9 cellular contexts compared by ENCODE assay signal in genomic region chr2:98664323-98664722, GRCh38. TPM values are rescaled to one million over a fixed set of nuclear protein-coding genes. Genes with fewer than 3 reads are reported as not detected.
A peak's percentile ranks its signal among the peaks of the same experiment; 100 is the strongest.
DNase-seq lines count a peak whose midpoint lies in the region; ATAC-seq and TF ChIP-seq lines count a peak whose summit lies in the region.
"Had no signal": no experiment of that assay in that cellular context is flagged by ENCODE, and none has a peak within 500 bp of the region (broad histone marks: within the 10 kb centered on the region; RNA-seq: fewer than 3 reads in every experiment).

No MANE protein-coding gene starts in this region.

- ATAC-seq in GM21737 (IDR thresholded peaks at IDR 0.05; ENCODE audit: unreplicated experiment) = no peak

- H3K9ac ChIP-seq in SK-N-MC (ENCODE audit: insufficient read length) = no peak overlapping the region
- H3K9ac ChIP-seq in adipocyte (ENCODE audit: low read length) = no peak overlapping the region
- H3K9ac ChIP-seq in trophoblast cell (ENCODE audit: low read length) = no peak overlapping the region

- H3K9me3 ChIP-seq in SK-N-MC (ENCODE audit: low read depth, low read length) (no peaks in the 10 kb centered on the region), adipocyte (ENCODE audit: control insufficient read depth, low read length) (peaks cover 7% of the 10 kb centered on the region), trophoblast cell (ENCODE audit: insufficient read depth, low read depth, low read length) (no peaks in the 10 kb centered on the region), prostate gland (no peaks in the 10 kb centered on the region), WERI-Rb-1 (ENCODE audit: severe bottlenecking) (no peaks in the 10 kb centered on the region)

- no peak overlapping the region for H4K8ac ChIP-seq in trophoblast cell (ENCODE audit: low read depth, low read length)

- H3K18ac ChIP-seq in trophoblast cell (ENCODE audit: low read length) = no peak overlapping the region

- WGBS in trophoblast cell (ENCODE audit: extremely low coverage, insufficient coverage, insufficient read length) = no CpG with 5 or more reads among the region's 3 CpGs
- 95% methylated on average over 3 of the region's 3 CpGs for WGBS in prostate gland

- H3K27ac ChIP-seq in SK-N-MC (peak overlapping the region; percentile 66; the same call in 1 of the 2 replicates), trophoblast cell (ENCODE audit: low read depth, low read length) (no peak overlapping the region), prostate gland (no peak overlapping the region), WERI-Rb-1 (no peak overlapping the region)

- no peak overlapping the region for H2BK12ac ChIP-seq in trophoblast cell (ENCODE audit: low read length)

- peaks cover 11% of the 10 kb centered on the region for H3K4me1 ChIP-seq in adipocyte (ENCODE audit: control insufficient read depth, insufficient read depth, low read length)
- no peaks in the 10 kb centered on the region for H3K4me1 ChIP-seq in trophoblast cell (ENCODE audit: control insufficient read depth in 1 of 2, insufficient read depth in 2 of 2, low read length in 2 of 2)
- H3K4me1 ChIP-seq in prostate gland (replicated peaks) = no peaks in the 10 kb centered on the region

- no peak overlapping the region for H2BK120ac ChIP-seq in trophoblast cell (ENCODE audit: insufficient read depth, low read length, poor library complexity)

- H2AK5ac ChIP-seq in trophoblast cell (ENCODE audit: low read length) = no peak overlapping the region

- DNase-seq in HS-27A (ENCODE audit: low read depth) (peak; percentile 52), SK-N-MC (ENCODE audit: low read depth, low spot score) (no peak), adipocyte (ENCODE audit: low read depth) (peak; percentile 19), trophoblast cell (peak; percentile 90 to 96), hypothalamus (lab: John Stamatoyannopoulos, UW) (no peak), prostate gland (ENCODE audit: low spot score) (no peak), WERI-Rb-1 (no peak)
- DNase-seq: NCI-H82 had no signal

- no peak overlapping the region for H3K4ac ChIP-seq in trophoblast cell (ENCODE audit: low read depth, low read length)

- H2AFZ ChIP-seq in trophoblast cell (ENCODE audit: insufficient read depth, low read length, poor library complexity) = no peak overlapping the region

- no peak overlapping the region for H2BK5ac ChIP-seq in trophoblast cell (ENCODE audit: low read depth, low read length, poor library complexity)

- H3K36me3 ChIP-seq in SK-N-MC (ENCODE audit: insufficient read depth, low read length) (no peaks in the 10 kb centered on the region), adipocyte (ENCODE audit: control insufficient read depth, insufficient read depth, low read length, severe bottlenecking) (no peaks in the 10 kb centered on the region), trophoblast cell (ENCODE audit: control insufficient read depth in 1 of 2, insufficient read depth in 2 of 2, low read length in 2 of 2) (no peaks in the 10 kb centered on the region), prostate gland (no peaks in the 10 kb centered on the region), WERI-Rb-1 (no peaks in the 10 kb centered on the region)

- H3K79me2 ChIP-seq in trophoblast cell (ENCODE audit: control insufficient read depth, insufficient read depth, low read length, poor library complexity) = no peaks in the 10 kb centered on the region

- no peaks in the 10 kb centered on the region for H3K27me3 ChIP-seq in adipocyte (replicated peaks; ENCODE audit: control insufficient read depth, insufficient read depth, low read length)
- no peaks in the 10 kb centered on the region for H3K27me3 ChIP-seq in trophoblast cell (ENCODE audit: insufficient read depth, low read length)
- no peaks in the 10 kb centered on the region for H3K27me3 ChIP-seq in prostate gland (replicated peaks; ENCODE audit: insufficient read depth)
- no peaks in the 10 kb centered on the region for H3K27me3 ChIP-seq in WERI-Rb-1 (ENCODE audit: insufficient read depth, low read depth, severe bottlenecking)

- H3K79me1 ChIP-seq in trophoblast cell (ENCODE audit: low read length) = no peaks in the 10 kb centered on the region

- intact Hi-C loops in prostate gland (cut with DNase I) = no loop called here

- H4K91ac ChIP-seq in trophoblast cell (ENCODE audit: low read depth, low read length) = no peak overlapping the region

- H3K23ac ChIP-seq in trophoblast cell (ENCODE audit: low read length) = peak overlapping the region; percentile 80

- no peak overlapping the region for H3K4me3 ChIP-seq in SK-N-MC
- H3K4me3 ChIP-seq in adipocyte (ENCODE audit: low read length) = no peak overlapping the region
- H3K4me3 ChIP-seq in trophoblast cell (ENCODE audit: low read depth, low read length) = no peak overlapping the region
- H3K4me3 ChIP-seq in prostate gland = no peak overlapping the region
- H3K4me3 ChIP-seq in WERI-Rb-1 (ENCODE audit: low read depth, low read length) = no peak overlapping the region

- no peak overlapping the region for H3K4me2 ChIP-seq in trophoblast cell (ENCODE audit: low read length)

- TF ChIP-seq CTCF in prostate gland (IDR thresholded peaks at IDR 0.05) (no peak), WERI-Rb-1 (IDR thresholded peaks at IDR 0.05; ENCODE audit: low read depth, low read length) (no peak)

- no peak overlapping the region for H3K14ac ChIP-seq in trophoblast cell (ENCODE audit: low read length)

- TF ChIP-seq POLR2A in prostate gland (IDR thresholded peaks at IDR 0.05) = no peak

- H4K12ac ChIP-seq in trophoblast cell (ENCODE audit: low read depth, low read length) = no peak overlapping the region

RNA-seq across cellular contexts. Expression of gene UNC50, which starts 55.9 kb away (rescaled TPM):
- polyA plus RNA-seq in trophoblast cell (2013) = 58.4 and 66.1 TPM in 2 replicates
- 10 to 100 TPM; 42.5 to 49.9 TPM for total RNA-seq in prostate gland

RNA-seq across cellular contexts. Expression of gene COA5, which starts 56.0 kb away (rescaled TPM):
- polyA plus RNA-seq in trophoblast cell (2013) = 32.9 and 35.0 TPM in 2 replicates
- total RNA-seq in prostate gland = 10 to 100 TPM; 34.9 to 41.6 TPM

Comparison
In these comparisons a context has a peak if more than half of its experiments do, and no peak if none do; other contexts are left out.
1. DNase-seq: peak in HS-27A (single experiment), adipocyte (single experiment) and trophoblast cell (2 of 2); none in SK-N-MC (single experiment), hypothalamus (0 of 51), prostate gland (single experiment) and WERI-Rb-1 (single experiment).